In the genomic region with DNA sequence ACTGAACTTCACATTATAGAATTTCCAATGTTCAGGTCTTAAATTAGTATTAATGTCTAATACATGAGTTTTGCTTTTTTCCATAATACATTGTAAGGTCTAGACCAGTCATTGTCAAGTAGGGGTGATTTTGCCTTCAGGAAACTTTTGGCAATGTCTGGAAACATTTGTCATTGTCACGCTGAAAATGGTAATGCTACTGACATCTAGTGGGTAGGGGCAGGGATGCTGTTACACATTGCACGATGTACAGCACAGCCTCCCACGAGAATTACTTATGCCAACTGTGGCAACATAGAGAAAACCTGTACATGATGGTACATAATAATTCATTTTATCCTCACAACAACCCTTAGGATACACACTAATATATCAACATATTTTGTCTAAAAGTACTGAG, we compare ENCODE assay signal across 8 cellular contexts.
DNase-seq lines count a peak whose midpoint lies in the region; ATAC-seq and TF ChIP-seq lines count a peak whose summit lies in the region.

No MANE protein-coding gene starts in this region.

- H3K36me3 ChIP-seq in kidney epithelial cell (ENCODE audit: control insufficient read depth, insufficient read depth, low read length) (no peaks in the 10 kb centered on the region), gastrocnemius medialis (no peaks in the 10 kb centered on the region)

- intact Hi-C loops in gastrocnemius medialis (cut with DNase I; ENCODE audit: low total_unique reads): no loop called here

- DNase-seq in D341Med (ENCODE audit: low spot score) (peak; percentile 55), SK-N-DZ (ENCODE audit: low spot score) (peak; percentile 58), kidney epithelial cell (ENCODE audit: low read depth) (no peak), gastrocnemius medialis (no peak), DMS79 treated with DMSO at 0.1 percent for 48 hours (lab: John Stamatoyannopoulos, UW) (no peak)
- DNase-seq in stimulated activated CD4-positive, alpha-beta T cell treated with anti-CD3 and anti-CD28 coated beads, Interleukin-4, amount 100 ng/mL, for 4 hours: no peak

- H3K4me1 ChIP-seq in gastrocnemius medialis: no peaks in the 10 kb centered on the region

- in situ Hi-C loops in gastrocnemius medialis (cut with MboI; ENCODE audit: low sequenced_read_pairs in 4 of 4): no loop called here

- no peak overlapping the region for H3K27ac ChIP-seq in gastrocnemius medialis

- H3K4me3 ChIP-seq in kidney epithelial cell (ENCODE audit: low read depth, low read length): no peak overlapping the region
- no peak overlapping the region for H3K4me3 ChIP-seq in gastrocnemius medialis

- TF ChIP-seq CTCF in kidney epithelial cell (IDR thresholded peaks at IDR 0.05; ENCODE audit: insufficient read depth, low read length, poor library complexity, severe bottlenecking) (peak; percentile 28), gastrocnemius medialis (IDR thresholded peaks at IDR 0.05 in 4 of 5, conservative IDR thresholded peaks at IDR 0.05 in 1 of 5) (peak in 1 of 5 experiments; percentile 33)

- ATAC-seq in HG03432 (IDR thresholded peaks at IDR 0.05; ENCODE audit: unreplicated experiment): peak; percentile 67
- ATAC-seq in gastrocnemius medialis: no peak
- no peak for ATAC-seq in GM18870 (IDR thresholded peaks at IDR 0.05; ENCODE audit: unreplicated experiment)

- H3K27me3 ChIP-seq in kidney epithelial cell (ENCODE audit: control insufficient read depth, insufficient read depth, low read length) (no peaks in the 10 kb centered on the region), gastrocnemius medialis (no peaks in the 10 kb centered on the region)

- TF ChIP-seq POLR2A in gastrocnemius medialis (IDR thresholded peaks at IDR 0.05): no peak

- H3K9me3 ChIP-seq in gastrocnemius medialis: no peaks in the 10 kb centered on the region

Comparison
In these comparisons a context has a peak if more than half of its experiments do, and no peak if none do; other contexts are left out.
1. DNase-seq: peak in D341Med (single experiment) and SK-N-DZ (single experiment); none in kidney epithelial cell (single experiment), gastrocnemius medialis (0 of 2), stimulated activated CD4-positive, alpha-beta T cell treated with anti-CD3 and anti-CD28 coated beads, Interleukin-4, amount 100 ng/mL, for 4 hours (0 of 2) and DMS79 treated with DMSO at 0.1 percent for 48 hours (single experiment).